Comparison of ENCODE assay signal across 22 cellular contexts in the genomic region with DNA sequence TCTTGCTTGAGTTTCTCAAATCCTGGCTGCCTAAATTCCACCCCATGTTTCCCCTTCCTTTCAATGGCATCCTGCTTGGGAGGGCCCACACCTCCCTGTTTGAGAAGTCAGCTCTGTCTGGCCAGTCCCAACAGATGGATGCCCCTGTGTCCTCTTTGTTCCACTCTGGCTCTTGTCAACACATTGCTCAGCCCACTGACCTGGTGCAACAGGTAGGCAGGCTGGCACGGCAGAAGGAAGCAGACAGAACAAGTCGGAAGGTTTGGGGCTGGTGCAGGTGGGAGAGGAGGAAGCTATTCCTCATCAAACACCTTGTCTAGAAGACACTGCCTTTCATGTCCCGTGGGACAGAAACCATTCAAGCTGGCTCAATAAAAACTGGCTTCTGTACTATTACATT. TPM values are rescaled to one million over a fixed set of nuclear protein-coding genes. Genes with fewer than 3 reads are reported as not detected.
DNase-seq lines count a peak whose midpoint lies in the region; ATAC-seq and TF ChIP-seq lines count a peak whose summit lies in the region.
"Had no signal": no experiment of that assay in that cellular context is flagged by ENCODE, and none has a peak within 500 bp of the region (broad histone marks: within the 10 kb centered on the region; RNA-seq: fewer than 3 reads in every experiment).

No MANE protein-coding gene starts in this region.

- peaks cover 39% of the 10 kb centered on the region for H3K27me3 Mint-ChIP-seq in Calu3 (ENCODE audit: unreplicated experiment)
- H3K27me3 Mint-ChIP-seq: B cell had no signal

- no peaks in the 10 kb centered on the region for H3K4me1 Mint-ChIP-seq in Calu3 (ENCODE audit: low read depth, unreplicated experiment)

- H3K36me3 ChIP-seq in ascending aorta (no peaks in the 10 kb centered on the region), esophagus muscularis mucosa (no peaks in the 10 kb centered on the region), skeletal muscle tissue (ENCODE audit: control insufficient read depth in 3 of 3, insufficient read depth in 3 of 3, low read length in 3 of 3) (no peaks in the 10 kb centered on the region), uterus (no peaks in the 10 kb centered on the region), esophagus squamous epithelium (no peaks in the 10 kb centered on the region)
- H3K36me3 ChIP-seq: SJSA1 had no signal

- H3K9me3 Mint-ChIP-seq in Calu3 (ENCODE audit: low read depth, unreplicated experiment) = no peaks in the 10 kb centered on the region
- H3K9me3 Mint-ChIP-seq: CD14-positive monocyte, H9 had no signal

- H3K27ac ChIP-seq in ascending aorta (peak overlapping the region; percentile 76 to 77), esophagus muscularis mucosa (replicated peaks in 1 of 4) (peak overlapping the region; percentile 46 to 90 (median 68)), skeletal muscle tissue (ENCODE audit: low read depth, low read length) (peak overlapping the region; percentile 38), uterus (peak overlapping the region; percentile 65 to 70), esophagus squamous epithelium (peak overlapping the region in 2 of 4 donors; percentile 10 to 62)
- H3K27ac ChIP-seq: A549, SJSA1 had no signal

- H3K27ac Mint-ChIP-seq in Calu3 (ENCODE audit: unreplicated experiment) = no peak overlapping the region
- H3K27ac Mint-ChIP-seq: B cell, CD14-positive monocyte, H9 had no signal

- H3K4me3 Mint-ChIP-seq in Calu3 (ENCODE audit: low read depth, unreplicated experiment) = no peak overlapping the region
- H3K4me3 Mint-ChIP-seq: B cell, CD14-positive monocyte, H9 had no signal

- no peak overlapping the region for H3K9ac ChIP-seq in skeletal muscle tissue (ENCODE audit: low read depth in 1 of 3, low read length in 3 of 3)

- no peak for DNase-seq in ascending aorta (ENCODE audit: low spot score in 2 of 2)
- DNase-seq in esophagus muscularis mucosa (ENCODE audit: extremely low spot score) = no peak
- no peak for DNase-seq in uterus
- DNase-seq in Calu3 = no peak
- no peak for DNase-seq in esophagus squamous epithelium (lab: John Stamatoyannopoulos, UW)
- DNase-seq: DMS79, KG1, NCI-H1092 treated with DMSO at 0.1 percent for 48 hours, NCI-H1436 treated with DMSO at 0.1 percent for 48 hours, NCI-H1930, NCI-H345, NCI-H524, NCI-H82 had no signal

- H3K4me1 ChIP-seq in ascending aorta (peaks cover 23 to 35% of the 10 kb centered on the region in 2 donors), esophagus muscularis mucosa (peaks cover 40 to 81% (median 75%) of the 10 kb centered on the region in 4 donors), skeletal muscle tissue (ENCODE audit: control insufficient read depth in 3 of 3, insufficient read depth in 3 of 3, low read length in 3 of 3) (peaks cover 26 to 58% (median 32%) of the 10 kb centered on the region in 3 donors), uterus (peaks cover 0 to 8% of the 10 kb centered on the region in 2 donors), esophagus squamous epithelium (peaks cover 13 to 45% (median 14%) of the 10 kb centered on the region in 3 donors)

- ATAC-seq in HG02623 (IDR thresholded peaks at IDR 0.05; ENCODE audit: unreplicated experiment) = no peak
- ATAC-seq: A549, GM12878 had no signal

- intact Hi-C loops in ascending aorta (cut with DNase I) = loop anchor here (2.0 kb wide), 1 partner anchor 19 kb away; no protein-coding TSS in a partner anchor
- intact Hi-C loops in esophagus muscularis mucosa (cut with DNase I) = no loop called here
- intact Hi-C loops in uterus (cut with DNase I; ENCODE audit: low total_unique reads) = no loop called here
- intact Hi-C loops in Calu3 (cut with micrococcal nuclease; ENCODE audit: unreplicated experiment) = no loop called here
- intact Hi-C loops in esophagus squamous epithelium (cut with DNase I) = no loop called here

- no peaks in the 10 kb centered on the region for H3K9me3 ChIP-seq in ascending aorta
- H3K9me3 ChIP-seq in esophagus muscularis mucosa = no peaks in the 10 kb centered on the region
- no peaks in the 10 kb centered on the region for H3K9me3 ChIP-seq in skeletal muscle tissue (ENCODE audit: control insufficient read depth in 3 of 3, low read length in 3 of 3)
- H3K9me3 ChIP-seq in uterus = no peaks in the 10 kb centered on the region
- no peaks in the 10 kb centered on the region for H3K9me3 ChIP-seq in esophagus squamous epithelium
- H3K9me3 ChIP-seq: A549, SJSA1 had no signal

- CTCF ChIA-PET in Calu3 (lab: Charles Lee) = no interaction called here

- no peak for TF ChIP-seq EP300 in esophagus muscularis mucosa (IDR thresholded peaks at IDR 0.05)

- H3K27me3 ChIP-seq in ascending aorta (no peaks in the 10 kb centered on the region), esophagus muscularis mucosa (no peaks in the 10 kb centered on the region), skeletal muscle tissue (ENCODE audit: control insufficient read depth in 3 of 3, insufficient read depth in 3 of 3, low read length in 3 of 3) (no peaks in the 10 kb centered on the region), uterus (no peaks in the 10 kb centered on the region), esophagus squamous epithelium (no peaks in the 10 kb centered on the region)
- H3K27me3 ChIP-seq: SJSA1 had no signal

- BruUV-seq in Calu3 (replicated peaks; lab: Mats Ljungman, UMichigan) = no TSS peak

- 63% methylated on average over 3 of the region's 3 CpGs for WGBS in esophagus muscularis mucosa
- WGBS in esophagus squamous epithelium, 2 donors = 46 to 62% methylated on average over 2 of the region's 3 CpGs

- TF ChIP-seq CTCF in ascending aorta (IDR thresholded peaks at IDR 0.05) = no peak
- TF ChIP-seq CTCF in esophagus muscularis mucosa (IDR thresholded peaks at IDR 0.05) = no peak
- TF ChIP-seq CTCF in uterus (IDR thresholded peaks at IDR 0.05) = no peak
- TF ChIP-seq CTCF in Calu3 (IDR thresholded peaks at IDR 0.05; ENCODE audit: unreplicated experiment) = no peak
- TF ChIP-seq CTCF in esophagus squamous epithelium (IDR thresholded peaks at IDR 0.05) = no peak

- no peak overlapping the region for H3K4me3 ChIP-seq in ascending aorta
- H3K4me3 ChIP-seq in esophagus muscularis mucosa = no peak overlapping the region
- H3K4me3 ChIP-seq in skeletal muscle tissue (ENCODE audit: low read length in 3 of 3) = no peak overlapping the region
- H3K4me3 ChIP-seq in uterus = no peak overlapping the region
- no peak overlapping the region for H3K4me3 ChIP-seq in esophagus squamous epithelium
- H3K4me3 ChIP-seq: A549, GM12878, SJSA1 had no signal

- TF ChIP-seq POLR2A in esophagus muscularis mucosa (IDR thresholded peaks at IDR 0.05; ENCODE audit: low read depth) (no peak), uterus (IDR thresholded peaks at IDR 0.05) (no peak), esophagus squamous epithelium (IDR thresholded peaks at IDR 0.05) (no peak)

- H3K36me3 Mint-ChIP-seq in Calu3 (ENCODE audit: insufficient read depth, unreplicated experiment) = no peaks in the 10 kb centered on the region
- H3K36me3 Mint-ChIP-seq: CD14-positive monocyte had no signal

RNA-seq across cellular contexts. Expression of gene KCNQ4, which starts 22.7 kb away (rescaled TPM):
- 14.5 TPM for total RNA-seq in ascending aorta
- total RNA-seq in esophagus muscularis mucosa = 10 to 100 TPM in 3 of 4 donors, 1 to 10 TPM in 1; 9.3 to 22.0 (median 17.1) TPM
- 4.2 TPM for total RNA-seq in skeletal muscle tissue
- total RNA-seq in uterus = 10 to 100 TPM in 1 of 4 donors, 1 to 10 TPM in 2, not detected in 1; 2.7 to 13.4 (median 7.4) TPM
- 0.92 and 1.4 TPM in 2 replicates for total RNA-seq in Calu3 (2022)
- total RNA-seq in esophagus squamous epithelium = 1 to 10 TPM in 1 of 4 donors, under 1 TPM in 3; 0.50 to 2.1 (median 0.81) TPM

RNA-seq across cellular contexts. Expression of gene CITED4, which starts 55.9 kb away (rescaled TPM):
- total RNA-seq in ascending aorta (47.6 TPM), esophagus muscularis mucosa (10 to 100 TPM; 10.1 to 37.8 (median 18.5) TPM), skeletal muscle tissue (1.6 TPM), uterus (10 to 100 TPM in 3 of 4 donors, 1 to 10 TPM in 1; 4.1 to 99.9 (median 19.9) TPM), Calu3 (2022) (81.2 and 85.2 TPM in 2 replicates), esophagus squamous epithelium (10 to 100 TPM; 12.2 to 40.6 (median 22.1) TPM)
- total RNA-seq: HT1080 had no signal
